In the genomic region with DNA sequence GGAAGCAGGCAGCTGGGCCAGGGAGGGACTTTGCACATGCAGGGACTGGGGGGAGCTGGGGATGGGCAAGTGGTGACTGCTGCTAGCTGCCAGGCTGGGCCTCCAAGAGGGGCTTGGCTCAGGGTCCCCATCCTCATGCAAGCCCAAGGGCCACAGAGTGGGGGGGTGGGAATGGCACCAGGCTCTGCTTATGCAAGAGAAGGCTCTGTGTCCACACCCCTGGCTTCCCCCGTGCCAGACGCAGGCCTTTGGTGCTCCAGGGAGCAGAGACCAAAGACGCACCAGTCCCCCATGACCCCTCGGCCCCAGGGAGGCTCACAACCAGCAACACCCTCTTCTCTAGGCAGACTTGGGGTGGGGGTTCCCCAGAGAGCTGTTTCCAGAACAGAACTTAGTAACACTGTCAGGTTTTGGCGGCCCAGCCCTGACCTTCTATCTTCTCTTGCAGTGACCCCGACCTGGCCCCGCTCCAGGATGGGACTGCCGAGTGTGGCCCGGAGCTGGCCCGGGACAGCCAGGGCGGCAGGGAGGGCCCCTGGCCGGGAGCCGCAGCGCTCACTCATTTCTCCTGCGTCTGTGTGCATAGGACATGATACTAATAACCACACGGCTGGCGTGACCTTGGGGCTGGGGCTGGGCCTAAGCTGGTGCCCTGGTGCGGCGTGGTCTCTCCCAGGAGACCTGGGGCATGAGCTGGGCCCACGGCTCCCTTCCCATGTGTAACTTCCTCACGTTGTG, we compare ENCODE assay signal across 19 cellular contexts. TPM values are rescaled to one million over a fixed set of nuclear protein-coding genes. Genes with fewer than 3 reads are reported as not detected.
A peak's percentile ranks its signal among the peaks of the same experiment; 100 is the strongest.
DNase-seq lines count a peak whose midpoint lies in the region; ATAC-seq and TF ChIP-seq lines count a peak whose summit lies in the region.
"Had no signal": no experiment of that assay in that cellular context is flagged by ENCODE, and none has a peak within 500 bp of the region (broad histone marks: within the 10 kb centered on the region; RNA-seq: fewer than 3 reads in every experiment).

No MANE protein-coding gene starts in this region.

- H2AFZ ChIP-seq in OCI-LY7 (ENCODE audit: low read length) = no peak overlapping the region

- no peaks in the 10 kb centered on the region for H4K20me1 ChIP-seq in OCI-LY7 (ENCODE audit: insufficient read depth, low read length)

- H3K36me3 Mint-ChIP-seq in glutamatergic neuron (ENCODE audit: unreplicated experiment) (no peaks in the 10 kb centered on the region), neural crest cell (ENCODE audit: low read depth) (peaks cover 9% of the 10 kb centered on the region)

- ATAC-seq in HG03354 (IDR thresholded peaks at IDR 0.05; ENCODE audit: poor library complexity, severe bottlenecking, unreplicated experiment) = no peak
- no peak for ATAC-seq in GM21360 (IDR thresholded peaks at IDR 0.05; ENCODE audit: unreplicated experiment)
- ATAC-seq: activated CD8-positive, alpha-beta T cell treated with anti-CD3 and anti-CD28 coated beads, Interleukin-2, amount 10 ng/mL, durations not matched to agents 7 days and 5 days had no signal

- intact Hi-C loops in OCI-LY7 (cut with micrococcal nuclease; ENCODE audit: unreplicated experiment) = no loop called here

- H3K9me3 ChIP-seq in BE2C = no peaks in the 10 kb centered on the region
- no peaks in the 10 kb centered on the region for H3K9me3 ChIP-seq in OCI-LY7 (ENCODE audit: low read length)
- H3K9me3 ChIP-seq: MG63 had no signal

- peaks cover 87% of the 10 kb centered on the region for H3K36me3 ChIP-seq in BE2C
- H3K36me3 ChIP-seq in OCI-LY7 (ENCODE audit: insufficient read depth, low read length) = peaks cover 89% of the 10 kb centered on the region

- H3K79me2 ChIP-seq in OCI-LY7 (ENCODE audit: insufficient read depth, low read depth, low read length) = no peaks in the 10 kb centered on the region

- TF ChIP-seq CTCF in BE2C (IDR thresholded peaks at IDR 0.05; ENCODE audit: low read depth, low read length) = no peak
- TF ChIP-seq CTCF in OCI-LY7 (conservative IDR thresholded peaks at IDR 0.05; ENCODE audit: low read length) = no peak
- TF ChIP-seq CTCF in glutamatergic neuron (IDR thresholded peaks at IDR 0.05; ENCODE audit: partially characterized antibody, unreplicated experiment) = no peak
- no peak for TF ChIP-seq CTCF in neural crest cell (conservative IDR thresholded peaks at IDR 0.05)

- H3K27ac Mint-ChIP-seq in glutamatergic neuron (ENCODE audit: unreplicated experiment) (peak overlapping the region; percentile 38), neural crest cell (ENCODE audit: unreplicated experiment) (no peak overlapping the region)
- H3K27ac Mint-ChIP-seq: activated CD8-positive, alpha-beta T cell treated with anti-CD3 and anti-CD28 coated beads, Interleukin-2, amount 10 ng/mL, durations not matched to agents 7 days and 5 days; activated naive CD4-positive, alpha-beta T cell treated with anti-CD3 and anti-CD28 coated beads, Interleukin-2, amount 10 ng/mL, durations not matched to agents 7 days and 5 days; T-helper 2 cell treated with Interferon-gamma antibody and Interleukin-4, amounts not matched to agents 5 μg/mL and 100 μg/mL, for 36 hours had no signal

- H3K9me2 ChIP-seq in OCI-LY7 (ENCODE audit: insufficient read depth, low read length) = no peaks in the 10 kb centered on the region

- CTCF ChIA-PET in OCI-LY7 (lab: Charles Lee; ENCODE audit: unreplicated experiment) = no interaction called here

- H3K27me3 Mint-ChIP-seq in glutamatergic neuron (ENCODE audit: unreplicated experiment) = peaks cover 36% of the 10 kb centered on the region
- peaks cover 9% of the 10 kb centered on the region for H3K27me3 Mint-ChIP-seq in neural crest cell (ENCODE audit: low read depth)
- H3K27me3 Mint-ChIP-seq: activated naive CD4-positive, alpha-beta T cell treated with anti-CD3 and anti-CD28 coated beads, Interleukin-2, amount 10 ng/mL, durations not matched to agents 7 days and 5 days had no signal

- BruUV-seq in OCI-LY7 (replicated peaks; lab: Mats Ljungman, UMichigan) = no TSS peak

- POLR2A ChIA-PET in OCI-LY7 (lab: Charles Lee) = interaction anchor here (0.7 to 0.8 kb wide), 2 partner anchors 11 to 128 kb away, joined by 3 read pairs; no protein-coding TSS in a partner anchor

- H3K4me1 ChIP-seq in BE2C (peaks cover 62% of the 10 kb centered on the region), OCI-LY7 (ENCODE audit: insufficient read depth, low read length, poor library complexity, severe bottlenecking) (peaks cover 68% of the 10 kb centered on the region)

- H3K4me1 Mint-ChIP-seq in glutamatergic neuron (ENCODE audit: low read depth, unreplicated experiment) (peaks cover 39% of the 10 kb centered on the region), neural crest cell (peaks cover 42% of the 10 kb centered on the region)

- DNase-seq in BE2C (peak; percentile 24), OCI-LY7 (ENCODE audit: low spot score) (no peak), glutamatergic neuron (no peak), neural crest cell (ENCODE audit: low read depth, low spot score) (no peak), A172 (ENCODE audit: low spot score) (no peak), GDM1 (lab: John Stamatoyannopoulos, UW) (no peak)
- DNase-seq: activated CD8-positive, alpha-beta T cell treated with anti-CD3 and anti-CD28 coated beads, Interleukin-2, amount 10 ng/mL, durations not matched to agents 7 days and 5 days; activated naive CD4-positive, alpha-beta T cell treated with anti-CD3 and anti-CD28 coated beads, Interleukin-2, amount 10 ng/mL, durations not matched to agents 7 days and 5 days; activated T-cell treated with anti-CD3 and anti-CD28 coated beads, Interleukin-2, amount 50 U/mL, for 48 hours; cortex of kidney; DND-41; kidney glomerular epithelial cell; MG63; NCI-H1694; NCI-H82; stimulated activated CD4-positive, alpha-beta T cell treated with anti-CD3 and anti-CD28 coated beads, Interleukin-15, amount 100 ng/mL, for 24 hours had no signal

- H3K4me3 ChIP-seq in BE2C (ENCODE audit: low read depth, low read length) (no peak overlapping the region), OCI-LY7 (ENCODE audit: low read depth, low read length, poor library complexity, severe bottlenecking) (no peak overlapping the region)
- H3K4me3 ChIP-seq: MG63 had no signal

- H3K27me3 ChIP-seq in BE2C = no peaks in the 10 kb centered on the region
- H3K27me3 ChIP-seq: MG63 had no signal

- H3K9me3 Mint-ChIP-seq in glutamatergic neuron (ENCODE audit: unreplicated experiment) (peaks cover 44% of the 10 kb centered on the region), neural crest cell (no peaks in the 10 kb centered on the region)
- H3K9me3 Mint-ChIP-seq: activated naive CD4-positive, alpha-beta T cell treated with anti-CD3 and anti-CD28 coated beads, Interleukin-2, amount 10 ng/mL, durations not matched to agents 7 days and 5 days; T-helper 2 cell treated with Interferon-gamma antibody and Interleukin-4, amounts not matched to agents 5 μg/mL and 100 μg/mL, for 36 hours had no signal

- H3K27ac ChIP-seq in OCI-LY7 (ENCODE audit: low read depth, low read length, poor library complexity, severe bottlenecking) = peak overlapping the region; percentile 59

- peak overlapping the region; percentile 28; the same call in 1 of the 2 replicates for H3K4me2 ChIP-seq in OCI-LY7 (ENCODE audit: low read length)

- no peak overlapping the region for H3K4me3 Mint-ChIP-seq in glutamatergic neuron (ENCODE audit: unreplicated experiment)
- H3K4me3 Mint-ChIP-seq in neural crest cell = peak overlapping the region; percentile 47
- H3K4me3 Mint-ChIP-seq: activated CD8-positive, alpha-beta T cell treated with anti-CD3 and anti-CD28 coated beads, Interleukin-2, amount 10 ng/mL, durations not matched to agents 7 days and 5 days; activated naive CD4-positive, alpha-beta T cell treated with anti-CD3 and anti-CD28 coated beads, Interleukin-2, amount 10 ng/mL, durations not matched to agents 7 days and 5 days; T-helper 2 cell treated with Interferon-gamma antibody and Interleukin-4, amounts not matched to agents 5 μg/mL and 100 μg/mL, for 36 hours had no signal

RNA-seq across cellular contexts. Expression of a gene that starts 14.3 kb away (rescaled TPM):
- polyA plus RNA-seq in BE2C (2012; ENCODE audit: insufficient read depth, insufficient read length, low read depth) = 14.1 TPM
- 83.6 and 130 TPM in 2 replicates for total RNA-seq in OCI-LY7 (2014; rRNA removed; shearing (Covaris generic))
- total RNA-seq in OCI-LY7 (2022) (83.3 and 86.0 TPM in 2 replicates), glutamatergic neuron (ENCODE audit: unreplicated experiment) (4.5 TPM), neural crest cell (50.8 and 53.6 TPM in 2 replicates)
- 24.4 and 24.5 TPM in 2 replicates for total RNA-seq in A172 (2014; rRNA removed; shearing (Covaris generic))

RNA-seq across cellular contexts. Expression of a gene that starts 14.7 kb away (rescaled TPM):
- 41.4 TPM for polyA plus RNA-seq in BE2C (2012; ENCODE audit: insufficient read depth, insufficient read length, low read depth)
- total RNA-seq in OCI-LY7 (2014; rRNA removed; shearing (Covaris generic)) = 16.6 and 22.5 TPM in 2 replicates
- total RNA-seq in OCI-LY7 (2022) = 18.0 and 23.2 TPM in 2 replicates
- 49.1 TPM for total RNA-seq in glutamatergic neuron (ENCODE audit: unreplicated experiment)
- 42.0 and 44.0 TPM in 2 replicates for total RNA-seq in neural crest cell
- total RNA-seq in A172 (2014; rRNA removed; shearing (Covaris generic)) = 47.5 and 57.4 TPM in 2 replicates
